In genomic region chr2:142536964-142537363, GRCh38 we compare ENCODE assay signal across 35 cellular contexts.
"Had no signal": no experiment of that assay in that cellular context is flagged by ENCODE, and none has a peak within 500 bp of the region (broad histone marks: within the 10 kb centered on the region; RNA-seq: fewer than 3 reads in every experiment).

No MANE protein-coding gene starts in this region.

- H3K4me3 Mint-ChIP-seq: activated CD4-positive, alpha-beta memory T cell treated with anti-CD3 and anti-CD28 coated beads for 36 hours; activated CD4-positive, alpha-beta T cell treated with anti-CD3 and anti-CD28 coated beads for 36 hours; activated CD4-positive, alpha-beta T cell treated with anti-CD3 and anti-CD28 coated beads, Interleukin-2, amount 10 ng/mL, durations not matched to agents 24 days and 14 days; activated CD8-positive, alpha-beta memory T cell treated with anti-CD3 and anti-CD28 coated beads, Interleukin-2, amount 10 ng/mL, durations not matched to agents 7 days and 5 days; activated CD8-positive, alpha-beta T cell treated with anti-CD3 and anti-CD28 coated beads, Interleukin-2, amount 10 ng/mL, durations not matched to agents 7 days and 5 days; activated naive CD4-positive, alpha-beta T cell treated with anti-CD3 and anti-CD28 coated beads for 36 hours; activated naive CD4-positive, alpha-beta T cell treated with anti-CD3 and anti-CD28 coated beads, Interleukin-2, amount 50 U/mL, for 24 hours; activated naive CD8-positive, alpha-beta T cell treated with anti-CD3 and anti-CD28 coated beads for 36 hours; activated naive CD8-positive, alpha-beta T cell treated with anti-CD3 and anti-CD28 coated beads, Interleukin-2, amount 50 U/mL, for 24 hours; central memory CD8-positive, alpha-beta T cell; dendritic cell treated with granulocyte-macrophage colony-stimulating factor and Interleukin-4, amounts not matched to agents 40 ng/mL and 50 ng/mL, for 4 days; endodermal cell; T-helper 17 cell; T-helper 2 cell treated with Interferon-gamma antibody and Interleukin-4, amounts not matched to agents 5 μg/mL and 100 μg/mL, for 36 hours had no signal

- H3K4me1 ChIP-seq: adrenal gland, foreskin keratinocyte, gastrocnemius medialis, heart left ventricle had no signal

- H3K27ac ChIP-seq: adrenal gland, brain microvascular endothelial cell, coronary artery, dorsolateral prefrontal cortex, foreskin keratinocyte, gastrocnemius medialis, heart left ventricle had no signal

- H3K9me3 Mint-ChIP-seq: activated CD4-positive, alpha-beta memory T cell treated with anti-CD3 and anti-CD28 coated beads for 36 hours; activated CD4-positive, alpha-beta T cell treated with anti-CD3 and anti-CD28 coated beads, Interleukin-2, amount 10 ng/mL, durations not matched to agents 24 days and 14 days; activated naive CD8-positive, alpha-beta T cell treated with anti-CD3 and anti-CD28 coated beads for 36 hours; activated naive CD8-positive, alpha-beta T cell treated with anti-CD3 and anti-CD28 coated beads, Interleukin-2, amount 50 U/mL, for 24 hours; central memory CD8-positive, alpha-beta T cell; dendritic cell treated with granulocyte-macrophage colony-stimulating factor and Interleukin-4, amounts not matched to agents 40 ng/mL and 50 ng/mL, for 4 days; endodermal cell; T-helper 2 cell treated with Interferon-gamma antibody and Interleukin-4, amounts not matched to agents 5 μg/mL and 100 μg/mL, for 36 hours had no signal

- H3K27me3 Mint-ChIP-seq: activated CD4-positive, alpha-beta memory T cell treated with anti-CD3 and anti-CD28 coated beads for 36 hours; activated CD4-positive, alpha-beta T cell treated with anti-CD3 and anti-CD28 coated beads for 36 hours; activated CD4-positive, alpha-beta T cell treated with anti-CD3 and anti-CD28 coated beads, Interleukin-2, amount 10 ng/mL, durations not matched to agents 24 days and 14 days; activated CD8-positive, alpha-beta memory T cell treated with anti-CD3 and anti-CD28 coated beads, Interleukin-2, amount 10 ng/mL, durations not matched to agents 7 days and 5 days; activated naive CD4-positive, alpha-beta T cell treated with anti-CD3 and anti-CD28 coated beads, Interleukin-2, amount 50 U/mL, for 24 hours; activated naive CD8-positive, alpha-beta T cell treated with anti-CD3 and anti-CD28 coated beads for 36 hours; activated naive CD8-positive, alpha-beta T cell treated with anti-CD3 and anti-CD28 coated beads, Interleukin-2, amount 50 U/mL, for 24 hours; central memory CD8-positive, alpha-beta T cell; dendritic cell treated with granulocyte-macrophage colony-stimulating factor and Interleukin-4, amounts not matched to agents 40 ng/mL and 50 ng/mL, for 4 days; T-helper 17 cell had no signal

- H3K9me3 ChIP-seq: adrenal gland, gastrocnemius medialis, heart left ventricle had no signal

- H3K27ac Mint-ChIP-seq: activated CD4-positive, alpha-beta memory T cell treated with anti-CD3 and anti-CD28 coated beads for 36 hours; activated CD4-positive, alpha-beta T cell treated with anti-CD3 and anti-CD28 coated beads for 36 hours; activated CD4-positive, alpha-beta T cell treated with anti-CD3 and anti-CD28 coated beads, Interleukin-2, amount 10 ng/mL, durations not matched to agents 24 days and 14 days; activated CD8-positive, alpha-beta memory T cell treated with anti-CD3 and anti-CD28 coated beads, Interleukin-2, amount 10 ng/mL, durations not matched to agents 7 days and 5 days; activated CD8-positive, alpha-beta T cell treated with anti-CD3 and anti-CD28 coated beads, Interleukin-2, amount 10 ng/mL, durations not matched to agents 7 days and 5 days; activated naive CD4-positive, alpha-beta T cell treated with anti-CD3 and anti-CD28 coated beads for 36 hours; activated naive CD4-positive, alpha-beta T cell treated with anti-CD3 and anti-CD28 coated beads, Interleukin-2, amount 50 U/mL, for 24 hours; activated naive CD8-positive, alpha-beta T cell treated with anti-CD3 and anti-CD28 coated beads for 36 hours; activated naive CD8-positive, alpha-beta T cell treated with anti-CD3 and anti-CD28 coated beads, Interleukin-2, amount 50 U/mL, for 24 hours; dendritic cell treated with granulocyte-macrophage colony-stimulating factor and Interleukin-4, amounts not matched to agents 40 ng/mL and 50 ng/mL, for 4 days; endodermal cell; T-helper 17 cell; T-helper 2 cell treated with Interferon-gamma antibody and Interleukin-4, amounts not matched to agents 5 μg/mL and 100 μg/mL, for 36 hours had no signal

- H3K4me1 Mint-ChIP-seq: activated CD4-positive, alpha-beta T cell treated with anti-CD3 and anti-CD28 coated beads for 36 hours; activated CD4-positive, alpha-beta T cell treated with anti-CD3 and anti-CD28 coated beads, Interleukin-2, amount 10 ng/mL, durations not matched to agents 24 days and 14 days; activated CD8-positive, alpha-beta memory T cell treated with anti-CD3 and anti-CD28 coated beads, Interleukin-2, amount 10 ng/mL, durations not matched to agents 7 days and 5 days; activated naive CD4-positive, alpha-beta T cell treated with anti-CD3 and anti-CD28 coated beads, Interleukin-2, amount 50 U/mL, for 24 hours; activated naive CD8-positive, alpha-beta T cell treated with anti-CD3 and anti-CD28 coated beads for 36 hours; activated naive CD8-positive, alpha-beta T cell treated with anti-CD3 and anti-CD28 coated beads, Interleukin-2, amount 50 U/mL, for 24 hours; central memory CD8-positive, alpha-beta T cell; endodermal cell; T-helper 17 cell had no signal

- H3K36me3 Mint-ChIP-seq: activated CD4-positive, alpha-beta memory T cell treated with anti-CD3 and anti-CD28 coated beads for 36 hours; activated CD8-positive, alpha-beta memory T cell treated with anti-CD3 and anti-CD28 coated beads, Interleukin-2, amount 10 ng/mL, durations not matched to agents 7 days and 5 days; activated naive CD4-positive, alpha-beta T cell treated with anti-CD3 and anti-CD28 coated beads, Interleukin-2, amount 50 U/mL, for 24 hours; activated naive CD8-positive, alpha-beta T cell treated with anti-CD3 and anti-CD28 coated beads for 36 hours had no signal

- ATAC-seq: activated CD4-positive, alpha-beta T cell treated with anti-CD3 and anti-CD28 coated beads for 36 hours; activated CD8-positive, alpha-beta memory T cell treated with anti-CD3 and anti-CD28 coated beads, Interleukin-2, amount 10 ng/mL, durations not matched to agents 7 days and 5 days; activated CD8-positive, alpha-beta T cell treated with anti-CD3 and anti-CD28 coated beads, Interleukin-2, amount 10 ng/mL, durations not matched to agents 7 days and 5 days; activated naive CD8-positive, alpha-beta T cell treated with anti-CD3 and anti-CD28 coated beads, Interleukin-2, amount 50 U/mL, for 24 hours; esophagus mucosa; foreskin keratinocyte; gastrocnemius medialis; heart left ventricle; T-helper 17 cell had no signal

- FAIRE-seq: bronchial epithelial cell had no signal

- H3K4me3 ChIP-seq: adrenal gland, coronary artery, dorsolateral prefrontal cortex, gastrocnemius medialis, heart left ventricle had no signal

- DNase-seq: activated CD4-positive, alpha-beta memory T cell treated with anti-CD3 and anti-CD28 coated beads for 36 hours; activated CD4-positive, alpha-beta T cell treated with anti-CD3 and anti-CD28 coated beads for 36 hours; activated CD4-positive, alpha-beta T cell treated with anti-CD3 and anti-CD28 coated beads, Interleukin-2, amount 10 ng/mL, durations not matched to agents 24 days and 14 days; activated CD4-positive, CD25-positive, alpha-beta regulatory T cell; activated CD4-positive, CD25-positive, alpha-beta regulatory T cell treated with anti-CD3 and anti-CD28 coated beads, Interleukin-2, amount 50 U/mL, for 72 hours; activated CD8-positive, alpha-beta memory T cell treated with anti-CD3 and anti-CD28 coated beads, Interleukin-2, amount 10 ng/mL, durations not matched to agents 7 days and 5 days; activated CD8-positive, alpha-beta memory T cell treated with anti-CD3 and anti-CD28 coated beads, Interleukin-2, amount 50 U/mL, for 4 hours; activated CD8-positive, alpha-beta T cell treated with anti-CD3 and anti-CD28 coated beads, Interleukin-2, amount 10 ng/mL, durations not matched to agents 7 days and 5 days; activated effector memory CD4-positive, alpha-beta T cell treated with Interleukin-2 at 50 U/mL for 16 hours; activated gamma-delta T cell treated with Interleukin-2 at 50 U/mL for 16 hours; activated naive CD4-positive, alpha-beta T cell treated with anti-CD3 and anti-CD28 coated beads for 36 hours; activated naive CD8-positive, alpha-beta T cell treated with anti-CD3 and anti-CD28 coated beads for 36 hours; activated naive CD8-positive, alpha-beta T cell treated with anti-CD3 and anti-CD28 coated beads, Interleukin-2, amount 50 U/mL, for 24 hours; activated T-cell treated with anti-CD3 and anti-CD28 coated beads, Interleukin-2, amount 50 U/mL, for 1 hour; activated T-cell treated with anti-CD3 and anti-CD28 coated beads, Interleukin-2, amount 50 U/mL, for 48 hours; adrenal gland; aorta; brain microvascular endothelial cell; dorsolateral prefrontal cortex; effector memory CD4-positive, alpha-beta T cell; endodermal cell; foreskin keratinocyte; gastrocnemius medialis; glutamatergic neuron; heart left ventricle; T-helper 1 cell; T-helper 17 cell; T1000 had no signal
